In genomic region chr11:108593910-108594434, GRCh38 we compare ENCODE assay signal across 8 cellular contexts. TPM values are rescaled to one million over a fixed set of nuclear protein-coding genes. Genes with fewer than 3 reads are reported as not detected.
DNase-seq lines count a peak whose midpoint lies in the region; ATAC-seq and TF ChIP-seq lines count a peak whose summit lies in the region.

No MANE protein-coding gene starts in this region.

- H3K27ac ChIP-seq in ACC112 (ENCODE audit: low read depth, low read length) = no peak overlapping the region
- H3K27ac ChIP-seq in HUES6 (ENCODE audit: low read depth, low read length) = no peak overlapping the region; the same call in 1 of the 2 replicates

- DNase-seq in chondrocyte (ENCODE audit: low spot score) = no peak
- DNase-seq in naive B cell = no peak
- DNase-seq in GM13977 (ENCODE audit: low spot score) = no peak
- DNase-seq in activated CD8-positive, alpha-beta memory T cell treated with anti-CD3 and anti-CD28 coated beads, Interleukin-2, amount 50 U/mL, for 48 hours = no peak
- DNase-seq in activated CD4-positive, alpha-beta T cell treated with anti-CD3 and anti-CD28 coated beads for 1 hour = no peak
- no peak for DNase-seq in AG08395 (ENCODE audit: low spot score)

- H3K36me3 ChIP-seq in ACC112 (ENCODE audit: insufficient read depth, low read length) (no peaks in the 10 kb centered on the region), HUES6 (ENCODE audit: control insufficient read depth, insufficient read depth, low read length) (no peaks in the 10 kb centered on the region)

- in situ Hi-C loops in GM13977 (cut with MboI; ENCODE audit: low pct_unique_long_range_greater_than_20kb, low sequenced_read_pairs, unreplicated experiment) = no loop called here

- H3K4me3 ChIP-seq in ACC112 (ENCODE audit: low read depth, low read length) (peak overlapping the region; percentile 94), HUES6 (ENCODE audit: low read depth, low read length) (peak overlapping the region; percentile 72)

- H3K9me3 ChIP-seq in HUES6 (ENCODE audit: control insufficient read depth, insufficient read depth, low read depth, low read length) = no peaks in the 10 kb centered on the region

- peaks cover 37% of the 10 kb centered on the region for H3K27me3 ChIP-seq in ACC112 (ENCODE audit: insufficient read depth, low read length)
- peaks cover 28% of the 10 kb centered on the region for H3K27me3 ChIP-seq in HUES6 (ENCODE audit: control insufficient read depth, insufficient read depth, low read length)

- H3K4me3 Mint-ChIP-seq in chondrocyte (ENCODE audit: unreplicated experiment) (peak overlapping the region; percentile 86), naive B cell (peak overlapping the region; percentile 94 to 99 (median 96))

- H3K9ac ChIP-seq in HUES6 (ENCODE audit: low read length) = no peak overlapping the region

- ATAC-seq in naive B cell (ENCODE audit: low read depth in 2 of 2) = no peak

- H3K27ac Mint-ChIP-seq in chondrocyte (ENCODE audit: unreplicated experiment) (no peak overlapping the region), naive B cell (no peak overlapping the region)

- H3K36me3 Mint-ChIP-seq in chondrocyte (ENCODE audit: low read depth) (no peaks in the 10 kb centered on the region), naive B cell (peaks cover 4 to 8% of the 10 kb centered on the region in 2 donors)

- no peaks in the 10 kb centered on the region for H3K79me2 ChIP-seq in ACC112 (ENCODE audit: control insufficient read depth, insufficient read depth, low read length, unreplicated experiment)

- peak overlapping the region; percentile 13 for H2AFZ ChIP-seq in ACC112 (ENCODE audit: low read length, unreplicated experiment)

- no peaks in the 10 kb centered on the region for H3K27me3 Mint-ChIP-seq in chondrocyte (ENCODE audit: low read depth)
- H3K27me3 Mint-ChIP-seq in naive B cell = peaks cover 20 to 46% (median 40%) of the 10 kb centered on the region in 3 donors

- H3K4me1 Mint-ChIP-seq in chondrocyte (ENCODE audit: low read depth) = peaks cover 20% of the 10 kb centered on the region
- H3K4me1 Mint-ChIP-seq in naive B cell = peaks cover 9 to 18% (median 14%) of the 10 kb centered on the region in 3 donors

- H3K9me3 Mint-ChIP-seq in chondrocyte (ENCODE audit: low read depth) = no peaks in the 10 kb centered on the region
- no peaks in the 10 kb centered on the region for H3K9me3 Mint-ChIP-seq in naive B cell

- H3K4me1 ChIP-seq in ACC112 (ENCODE audit: control insufficient read depth, insufficient read depth, low read length, unreplicated experiment) (peaks cover 4% of the 10 kb centered on the region), HUES6 (ENCODE audit: control insufficient read depth, insufficient read depth, low read length) (peaks cover 19% of the 10 kb centered on the region)

- TF ChIP-seq CTCF in chondrocyte (IDR thresholded peaks at IDR 0.05) (no peak), GM13977 (IDR thresholded peaks at IDR 0.05; ENCODE audit: extremely low read depth, insufficient read depth, missing control alignments) (no peak)

RNA-seq across cellular contexts. Expression of gene EXPH5, which starts 0.4 kb away (rescaled TPM):
- total RNA-seq in chondrocyte = 0.75 to 1.5 TPM (median 1.1 TPM) in 3 replicates
- 1 to 10 TPM in 1 of 6 donors, under 1 TPM in 4, not detected in 1; 0.05 to 1.0 (median 0.31) TPM for polyA plus RNA-seq in naive B cell (ENCODE audit: low read depth in 6 of 6)
